In the genomic region with DNA sequence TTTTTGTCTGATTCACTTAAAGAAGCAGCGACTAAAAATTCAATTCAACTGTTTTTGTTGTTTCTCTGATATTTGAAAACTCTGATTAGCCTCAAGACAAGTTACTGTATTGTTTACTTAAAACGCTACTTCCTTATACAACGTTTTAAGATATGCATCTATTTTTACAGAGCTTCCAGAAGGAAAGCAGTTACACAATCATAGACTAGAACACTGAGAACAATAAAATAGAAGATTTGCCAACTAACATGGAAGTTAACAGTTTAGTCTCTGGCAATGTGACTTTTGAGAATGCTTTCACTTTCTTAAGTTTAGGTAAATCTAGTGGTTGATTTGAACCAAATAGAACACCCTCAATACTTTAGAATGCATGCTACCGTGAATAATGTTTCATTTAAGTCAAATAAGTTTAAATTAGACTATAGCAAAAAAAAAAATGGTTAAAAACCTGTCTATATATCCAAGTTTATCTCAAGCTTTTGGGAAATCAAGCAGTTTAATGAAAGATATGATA, we compare ENCODE assay signal across 22 cellular contexts.
DNase-seq lines count a peak whose midpoint lies in the region; ATAC-seq and TF ChIP-seq lines count a peak whose summit lies in the region.
"Had no signal": no experiment of that assay in that cellular context is flagged by ENCODE, and none has a peak within 500 bp of the region (broad histone marks: within the 10 kb centered on the region; RNA-seq: fewer than 3 reads in every experiment).

No MANE protein-coding gene starts in this region.

- no peaks in the 10 kb centered on the region for H3K27me3 ChIP-seq in smooth muscle cell (ENCODE audit: low read depth)
- H3K27me3 ChIP-seq: MG63, vagina had no signal

- H2AFZ ChIP-seq in smooth muscle cell (ENCODE audit: low read depth) = peak overlapping the region; percentile 28

- no peaks in the 10 kb centered on the region for H3K9me3 ChIP-seq in smooth muscle cell (replicated peaks; ENCODE audit: low read depth)
- H3K9me3 ChIP-seq: MG63, vagina had no signal

- H3K27me3 Mint-ChIP-seq in Calu3 (ENCODE audit: unreplicated experiment) = no peaks in the 10 kb centered on the region
- H3K27me3 Mint-ChIP-seq: activated naive CD4-positive, alpha-beta T cell treated with anti-CD3 and anti-CD28 coated beads, Interleukin-2, amount 10 ng/mL, durations not matched to agents 7 days and 5 days; CD4-positive, CD25-positive, alpha-beta regulatory T cell had no signal

- DNase-seq in left ventricle myocardium superior = no peak
- no peak for DNase-seq in Right ventricle myocardium superior
- peak; percentile 40 for DNase-seq in iris pigment epithelial cell (ENCODE audit: low read depth)
- DNase-seq in smooth muscle cell (lab: John Stamatoyannopoulos, UW; ENCODE audit: unreplicated experiment) = no peak
- no peak for DNase-seq in Calu3
- no peak for DNase-seq in NCI-H82 (lab: John Stamatoyannopoulos, UW)
- DNase-seq: activated CD4-positive, alpha-beta T cell treated with anti-CD3 and anti-CD28 coated beads, Interleukin-2, amount 50 U/mL, for 1 hour; activated naive CD4-positive, alpha-beta T cell treated with anti-CD3 and anti-CD28 coated beads, Interleukin-2, amount 10 ng/mL, durations not matched to agents 7 days and 5 days; CD4-positive, CD25-positive, alpha-beta regulatory T cell; cortex of kidney; erythroblast; glutamatergic neuron; H9; MG63; NCI-H2081 treated with DMSO at 0.1 percent for 48 hours; NCI-H526; stimulated activated CD4-positive, alpha-beta T cell treated with anti-CD3 and anti-CD28 coated beads, Interleukin-4, amount 100 ng/mL, for 24 hours; substantia nigra had no signal

- no peaks in the 10 kb centered on the region for H3K36me3 ChIP-seq in smooth muscle cell (ENCODE audit: low read depth)
- H3K36me3 ChIP-seq: MG63, vagina had no signal

- no peaks in the 10 kb centered on the region for H3K9me3 Mint-ChIP-seq in Calu3 (ENCODE audit: low read depth, unreplicated experiment)
- H3K9me3 Mint-ChIP-seq: activated naive CD4-positive, alpha-beta T cell treated with anti-CD3 and anti-CD28 coated beads, Interleukin-2, amount 10 ng/mL, durations not matched to agents 7 days and 5 days; H9 had no signal

- WGBS in smooth muscle cell (ENCODE audit: low lambda C conversion rate) = 48% methylated on average over 4 of the region's 4 CpGs

- TF ChIP-seq CTCF in VCaP (conservative IDR thresholded peaks at IDR 0.05) = no peak
- TF ChIP-seq CTCF in smooth muscle cell (IDR thresholded peaks at IDR 0.05; ENCODE audit: borderline replicate concordance, insufficient read depth, poor library complexity, severe bottlenecking) = no peak
- no peak for TF ChIP-seq CTCF in Calu3 (IDR thresholded peaks at IDR 0.05; ENCODE audit: unreplicated experiment)

- H3K4me2 ChIP-seq in smooth muscle cell = peak overlapping the region; percentile 13

- H3F3A ChIP-seq in smooth muscle cell (ENCODE audit: low read depth) = no peaks in the 10 kb centered on the region

- no peaks in the 10 kb centered on the region for H3K4me1 Mint-ChIP-seq in Calu3 (ENCODE audit: low read depth, unreplicated experiment)
- H3K4me1 Mint-ChIP-seq: activated naive CD4-positive, alpha-beta T cell treated with anti-CD3 and anti-CD28 coated beads, Interleukin-2, amount 10 ng/mL, durations not matched to agents 7 days and 5 days; CD4-positive, CD25-positive, alpha-beta regulatory T cell had no signal

- CTCF ChIA-PET in Calu3 (lab: Charles Lee) = no interaction called here

- H3K79me2 ChIP-seq in smooth muscle cell (ENCODE audit: low read depth) = no peaks in the 10 kb centered on the region

- H3K4me1 ChIP-seq in smooth muscle cell (ENCODE audit: low read depth) = no peaks in the 10 kb centered on the region
- H3K4me1 ChIP-seq: vagina had no signal

- no peak overlapping the region for H3K4me3 Mint-ChIP-seq in Calu3 (ENCODE audit: low read depth, unreplicated experiment)
- H3K4me3 Mint-ChIP-seq: activated naive CD4-positive, alpha-beta T cell treated with anti-CD3 and anti-CD28 coated beads, Interleukin-2, amount 10 ng/mL, durations not matched to agents 7 days and 5 days; CD4-positive, CD25-positive, alpha-beta regulatory T cell; H9 had no signal

- no peaks in the 10 kb centered on the region for H4K20me1 ChIP-seq in smooth muscle cell (ENCODE audit: low read depth)

- intact Hi-C loops in left ventricle myocardium superior (cut with micrococcal nuclease) (no loop called here), Right ventricle myocardium superior (cut with DNase I) (no loop called here), Calu3 (cut with micrococcal nuclease; ENCODE audit: unreplicated experiment) (no loop called here)

- H3K27ac ChIP-seq in VCaP = peak overlapping the region; percentile 54
- no peak overlapping the region for H3K27ac ChIP-seq in smooth muscle cell (ENCODE audit: low read depth)
- H3K27ac ChIP-seq: vagina had no signal

- no peak overlapping the region for H3K27ac Mint-ChIP-seq in Calu3 (ENCODE audit: unreplicated experiment)
- H3K27ac Mint-ChIP-seq: activated naive CD4-positive, alpha-beta T cell treated with anti-CD3 and anti-CD28 coated beads, Interleukin-2, amount 10 ng/mL, durations not matched to agents 7 days and 5 days; CD4-positive, CD25-positive, alpha-beta regulatory T cell; H9 had no signal

- H3K36me3 Mint-ChIP-seq in Calu3 (ENCODE audit: insufficient read depth, unreplicated experiment) = no peaks in the 10 kb centered on the region
- H3K36me3 Mint-ChIP-seq: activated naive CD4-positive, alpha-beta T cell treated with anti-CD3 and anti-CD28 coated beads, Interleukin-2, amount 10 ng/mL, durations not matched to agents 7 days and 5 days; CD4-positive, CD25-positive, alpha-beta regulatory T cell had no signal

- no peak overlapping the region for H3K4me3 ChIP-seq in smooth muscle cell
- H3K4me3 ChIP-seq: MG63, vagina had no signal

- ATAC-seq in left ventricle myocardium superior (peak; percentile 32), Right ventricle myocardium superior (ENCODE audit: poor library complexity) (no peak), GM19395 (IDR thresholded peaks at IDR 0.05; ENCODE audit: unreplicated experiment) (no peak)
- ATAC-seq: Panc1 had no signal

- no peak overlapping the region for H3K9ac ChIP-seq in smooth muscle cell (ENCODE audit: low read depth)

- BruUV-seq in Calu3 (replicated peaks; lab: Mats Ljungman, UMichigan) = no TSS peak
